Comparison of ENCODE assay signal across 25 cellular contexts in genomic region chr10:86186633-86187032, GRCh38.
DNase-seq lines count a peak whose midpoint lies in the region; ATAC-seq and TF ChIP-seq lines count a peak whose summit lies in the region.
"Had no signal": no experiment of that assay in that cellular context is flagged by ENCODE, and none has a peak within 500 bp of the region (broad histone marks: within the 10 kb centered on the region; RNA-seq: fewer than 3 reads in every experiment).

No MANE protein-coding gene starts in this region.

- H3K9ac ChIP-seq in PC-3 (ENCODE audit: low read length) = no peak overlapping the region
- H3K9ac ChIP-seq: BLaER1 treated with 17β-estradiol and CSF1 and Interleukin-3, amounts not matched to agents 10 nM and 100 nM; GM23248 had no signal

- H4K20me1 ChIP-seq in PC-3 (ENCODE audit: low read length) = no peaks in the 10 kb centered on the region
- H4K20me1 ChIP-seq: BLaER1 treated with 17β-estradiol and CSF1 and Interleukin-3, amounts not matched to agents 10 nM and 100 nM had no signal

- H3K79me2 ChIP-seq in PC-3 (ENCODE audit: low read length) = no peaks in the 10 kb centered on the region

- H3K4me3 Mint-ChIP-seq in activated CD8-positive, alpha-beta memory T cell treated with anti-CD3 and anti-CD28 coated beads, Interleukin-2, amount 10 ng/mL, durations not matched to agents 7 days and 5 days = no peak overlapping the region
- H3K4me3 Mint-ChIP-seq in activated naive CD8-positive, alpha-beta T cell treated with anti-CD3 and anti-CD28 coated beads, Interleukin-2, amount 10 ng/mL, durations not matched to agents 7 days and 5 days = no peak overlapping the region
- no peak overlapping the region for H3K4me3 Mint-ChIP-seq in activated naive CD8-positive, alpha-beta T cell treated with anti-CD3 and anti-CD28 coated beads, Interleukin-2, amount 50 U/mL, for 24 hours
- no peak overlapping the region for H3K4me3 Mint-ChIP-seq in T-helper 2 cell treated with Interferon-gamma antibody and Interleukin-4, amounts not matched to agents 5 μg/mL and 100 μg/mL, for 36 hours
- H3K4me3 Mint-ChIP-seq: CD14-positive monocyte; CD4-positive, alpha-beta T cell; CD8-positive, alpha-beta memory T cell had no signal

- no peaks in the 10 kb centered on the region for H3F3A ChIP-seq in PC-3 (ENCODE audit: low read length, unreplicated experiment)

- no peak overlapping the region for H3K27ac ChIP-seq in PC-3 (ENCODE audit: low read length)
- H3K27ac ChIP-seq: A549; BLaER1 treated with 17β-estradiol and CSF1 and Interleukin-3, amounts not matched to agents 10 nM and 100 nM; GM23248 had no signal

- no peak overlapping the region for H2AFZ ChIP-seq in PC-3 (ENCODE audit: low read length)
- H2AFZ ChIP-seq: GM23248 had no signal

- H3K4me3 ChIP-seq in PC-3 (ENCODE audit: low read length) = no peak overlapping the region
- H3K4me3 ChIP-seq: A549; BLaER1 treated with 17β-estradiol and CSF1 and Interleukin-3, amounts not matched to agents 10 nM and 100 nM; GM12878; GM23248 had no signal

- H3K4me2 ChIP-seq in PC-3 (ENCODE audit: low read length) = no peak overlapping the region
- H3K4me2 ChIP-seq: A549; BLaER1 treated with 17β-estradiol and CSF1 and Interleukin-3, amounts not matched to agents 10 nM and 100 nM had no signal

- no peaks in the 10 kb centered on the region for H3K9me2 ChIP-seq in PC-3 (replicated peaks; ENCODE audit: low read length)

- peaks cover 3% of the 10 kb centered on the region for H3K4me1 Mint-ChIP-seq in activated CD8-positive, alpha-beta memory T cell treated with anti-CD3 and anti-CD28 coated beads, Interleukin-2, amount 10 ng/mL, durations not matched to agents 7 days and 5 days
- no peaks in the 10 kb centered on the region for H3K4me1 Mint-ChIP-seq in activated naive CD8-positive, alpha-beta T cell treated with anti-CD3 and anti-CD28 coated beads, Interleukin-2, amount 10 ng/mL, durations not matched to agents 7 days and 5 days
- H3K4me1 Mint-ChIP-seq in activated naive CD8-positive, alpha-beta T cell treated with anti-CD3 and anti-CD28 coated beads, Interleukin-2, amount 50 U/mL, for 24 hours = no peaks in the 10 kb centered on the region
- H3K4me1 Mint-ChIP-seq in T-helper 2 cell treated with Interferon-gamma antibody and Interleukin-4, amounts not matched to agents 5 μg/mL and 100 μg/mL, for 36 hours (ENCODE audit: low read depth) = peaks cover 7% of the 10 kb centered on the region
- H3K4me1 Mint-ChIP-seq: CD14-positive monocyte had no signal

- DNase-seq in activated CD8-positive, alpha-beta memory T cell treated with anti-CD3 and anti-CD28 coated beads, Interleukin-2, amount 10 ng/mL, durations not matched to agents 7 days and 5 days = no peak
- no peak for DNase-seq in activated CD8-positive, alpha-beta memory T cell treated with anti-CD3 and anti-CD28 coated beads, Interleukin-2, amount 50 U/mL, for 4 hours
- no peak for DNase-seq in activated naive CD8-positive, alpha-beta T cell treated with anti-CD3 and anti-CD28 coated beads, Interleukin-2, amount 10 ng/mL, durations not matched to agents 7 days and 5 days
- DNase-seq in activated naive CD8-positive, alpha-beta T cell treated with anti-CD3 and anti-CD28 coated beads, Interleukin-2, amount 50 U/mL, for 24 hours = no peak
- peak; percentile 9 for DNase-seq in T-helper 2 cell treated with Interferon-gamma antibody and Interleukin-4, amounts not matched to agents 5 μg/mL and 100 μg/mL, for 36 hours (ENCODE audit: low spot score)
- DNase-seq in posterior vena cava (ENCODE audit: low spot score) = peak; percentile 5
- no peak for DNase-seq in PC-3
- DNase-seq: 8988T; ACHN; AML-193; BE2C; CD8-positive, alpha-beta memory T cell; DMS 273 treated with DMSO at 0.1 percent for 48 hours; DMS79; EL; GDM1; GM23248; H7 had no signal

- CTCF ChIA-PET in activated CD8-positive, alpha-beta memory T cell treated with anti-CD3 and anti-CD28 coated beads, Interleukin-2, amount 10 ng/mL, durations not matched to agents 7 days and 5 days (lab: Charles Lee) = no interaction called here
- CTCF ChIA-PET in PC-3 (lab: Charles Lee) = no interaction called here

- no peaks in the 10 kb centered on the region for H3K9me3 ChIP-seq in PC-3 (ENCODE audit: low read length)
- H3K9me3 ChIP-seq: A549, BE2C had no signal

- H3K27me3 Mint-ChIP-seq in activated CD8-positive, alpha-beta memory T cell treated with anti-CD3 and anti-CD28 coated beads, Interleukin-2, amount 10 ng/mL, durations not matched to agents 7 days and 5 days = peaks cover 30% of the 10 kb centered on the region
- peaks cover 26% of the 10 kb centered on the region for H3K27me3 Mint-ChIP-seq in activated naive CD8-positive, alpha-beta T cell treated with anti-CD3 and anti-CD28 coated beads, Interleukin-2, amount 10 ng/mL, durations not matched to agents 7 days and 5 days
- H3K27me3 Mint-ChIP-seq in activated naive CD8-positive, alpha-beta T cell treated with anti-CD3 and anti-CD28 coated beads, Interleukin-2, amount 50 U/mL, for 24 hours = peaks cover 14% of the 10 kb centered on the region
- peaks cover 12% of the 10 kb centered on the region for H3K27me3 Mint-ChIP-seq in T-helper 2 cell treated with Interferon-gamma antibody and Interleukin-4, amounts not matched to agents 5 μg/mL and 100 μg/mL, for 36 hours (ENCODE audit: low read depth)

- POLR2A ChIA-PET in activated naive CD8-positive, alpha-beta T cell treated with anti-CD3 and anti-CD28 coated beads, Interleukin-2, amount 10 ng/mL, durations not matched to agents 7 days and 5 days (lab: Charles Lee) = no interaction called here
- POLR2A ChIA-PET in PC-3 (lab: Charles Lee; ENCODE audit: unreplicated experiment) = no interaction called here

- H3K9me3 Mint-ChIP-seq in activated CD8-positive, alpha-beta memory T cell treated with anti-CD3 and anti-CD28 coated beads, Interleukin-2, amount 10 ng/mL, durations not matched to agents 7 days and 5 days (ENCODE audit: low read depth) = no peaks in the 10 kb centered on the region
- no peaks in the 10 kb centered on the region for H3K9me3 Mint-ChIP-seq in activated naive CD8-positive, alpha-beta T cell treated with anti-CD3 and anti-CD28 coated beads, Interleukin-2, amount 10 ng/mL, durations not matched to agents 7 days and 5 days
- H3K9me3 Mint-ChIP-seq in activated naive CD8-positive, alpha-beta T cell treated with anti-CD3 and anti-CD28 coated beads, Interleukin-2, amount 50 U/mL, for 24 hours = no peaks in the 10 kb centered on the region
- H3K9me3 Mint-ChIP-seq in T-helper 2 cell treated with Interferon-gamma antibody and Interleukin-4, amounts not matched to agents 5 μg/mL and 100 μg/mL, for 36 hours = no peaks in the 10 kb centered on the region

- no peaks in the 10 kb centered on the region for H3K36me3 Mint-ChIP-seq in activated CD8-positive, alpha-beta memory T cell treated with anti-CD3 and anti-CD28 coated beads, Interleukin-2, amount 10 ng/mL, durations not matched to agents 7 days and 5 days
- no peaks in the 10 kb centered on the region for H3K36me3 Mint-ChIP-seq in activated naive CD8-positive, alpha-beta T cell treated with anti-CD3 and anti-CD28 coated beads, Interleukin-2, amount 10 ng/mL, durations not matched to agents 7 days and 5 days
- no peaks in the 10 kb centered on the region for H3K36me3 Mint-ChIP-seq in activated naive CD8-positive, alpha-beta T cell treated with anti-CD3 and anti-CD28 coated beads, Interleukin-2, amount 50 U/mL, for 24 hours (ENCODE audit: low read depth)
- H3K36me3 Mint-ChIP-seq in T-helper 2 cell treated with Interferon-gamma antibody and Interleukin-4, amounts not matched to agents 5 μg/mL and 100 μg/mL, for 36 hours (ENCODE audit: low read depth) = no peaks in the 10 kb centered on the region
- H3K36me3 Mint-ChIP-seq: CD14-positive monocyte; CD8-positive, alpha-beta memory T cell had no signal

- intact Hi-C loops in posterior vena cava (cut with DNase I) (no loop called here), PC-3 (cut with micrococcal nuclease) (no loop called here)

- no peak for TF ChIP-seq CTCF in PC-3 (conservative IDR thresholded peaks at IDR 0.05; ENCODE audit: low read depth, low read length)

- ATAC-seq in activated CD8-positive, alpha-beta memory T cell treated with anti-CD3 and anti-CD28 coated beads, Interleukin-2, amount 10 ng/mL, durations not matched to agents 7 days and 5 days = peak; percentile 53
- ATAC-seq in activated naive CD8-positive, alpha-beta T cell treated with anti-CD3 and anti-CD28 coated beads, Interleukin-2, amount 10 ng/mL, durations not matched to agents 7 days and 5 days (ENCODE audit: low read depth) = peak; percentile 67
- no peak for ATAC-seq in activated naive CD8-positive, alpha-beta T cell treated with anti-CD3 and anti-CD28 coated beads, Interleukin-2, amount 50 U/mL, for 24 hours
- ATAC-seq in PC-3 (no peak), GM19395 (IDR thresholded peaks at IDR 0.05; ENCODE audit: unreplicated experiment) (no peak)
- ATAC-seq: A549, GM12878, HCT116 had no signal

- H3K36me3 ChIP-seq in PC-3 (ENCODE audit: low read depth, low read length) = no peaks in the 10 kb centered on the region
- H3K36me3 ChIP-seq: BE2C; BLaER1 treated with 17β-estradiol and CSF1 and Interleukin-3, amounts not matched to agents 10 nM and 100 nM had no signal

- H3K27me3 ChIP-seq in PC-3 (ENCODE audit: low read length) = peaks cover 18% of the 10 kb centered on the region; the same call in 1 of the 2 replicates
- H3K27me3 ChIP-seq: BE2C; BLaER1 treated with 17β-estradiol and CSF1 and Interleukin-3, amounts not matched to agents 10 nM and 100 nM had no signal

- no TSS peak for BruUV-seq in PC-3 (replicated peaks; lab: Mats Ljungman, UMichigan)

- no peak overlapping the region for H3K27ac Mint-ChIP-seq in activated CD8-positive, alpha-beta memory T cell treated with anti-CD3 and anti-CD28 coated beads, Interleukin-2, amount 10 ng/mL, durations not matched to agents 7 days and 5 days
- H3K27ac Mint-ChIP-seq in activated naive CD8-positive, alpha-beta T cell treated with anti-CD3 and anti-CD28 coated beads, Interleukin-2, amount 10 ng/mL, durations not matched to agents 7 days and 5 days = no peak overlapping the region
- no peak overlapping the region for H3K27ac Mint-ChIP-seq in activated naive CD8-positive, alpha-beta T cell treated with anti-CD3 and anti-CD28 coated beads, Interleukin-2, amount 50 U/mL, for 24 hours
- H3K27ac Mint-ChIP-seq in T-helper 2 cell treated with Interferon-gamma antibody and Interleukin-4, amounts not matched to agents 5 μg/mL and 100 μg/mL, for 36 hours = no peak overlapping the region
- H3K27ac Mint-ChIP-seq: CD14-positive monocyte; CD4-positive, alpha-beta T cell; CD8-positive, alpha-beta memory T cell had no signal

- H3K4me1 ChIP-seq in PC-3 (ENCODE audit: insufficient read depth, low read length) = no peaks in the 10 kb centered on the region
- H3K4me1 ChIP-seq: A549 had no signal

Comparison
In these comparisons a context has a peak if more than half of its experiments do, and no peak if none do; other contexts are left out.
1. ATAC-seq: peak in activated CD8-positive, alpha-beta memory T cell treated with anti-CD3 and anti-CD28 coated beads, Interleukin-2, amount 10 ng/mL, durations not matched to agents 7 days and 5 days (single experiment) and activated naive CD8-positive, alpha-beta T cell treated with anti-CD3 and anti-CD28 coated beads, Interleukin-2, amount 10 ng/mL, durations not matched to agents 7 days and 5 days (single experiment); none in activated naive CD8-positive, alpha-beta T cell treated with anti-CD3 and anti-CD28 coated beads, Interleukin-2, amount 50 U/mL, for 24 hours (single experiment), PC-3 (single experiment) and GM19395 (single experiment).
2. DNase-seq: peak in T-helper 2 cell treated with Interferon-gamma antibody and Interleukin-4, amounts not matched to agents 5 μg/mL and 100 μg/mL, for 36 hours (single experiment) and posterior vena cava (single experiment); none in activated CD8-positive, alpha-beta memory T cell treated with anti-CD3 and anti-CD28 coated beads, Interleukin-2, amount 10 ng/mL, durations not matched to agents 7 days and 5 days (single experiment), activated CD8-positive, alpha-beta memory T cell treated with anti-CD3 and anti-CD28 coated beads, Interleukin-2, amount 50 U/mL, for 4 hours (single experiment), activated naive CD8-positive, alpha-beta T cell treated with anti-CD3 and anti-CD28 coated beads, Interleukin-2, amount 10 ng/mL, durations not matched to agents 7 days and 5 days (single experiment), activated naive CD8-positive, alpha-beta T cell treated with anti-CD3 and anti-CD28 coated beads, Interleukin-2, amount 50 U/mL, for 24 hours (single experiment) and PC-3 (single experiment).